23 cellular contexts compared by ENCODE assay signal in the genomic region with DNA sequence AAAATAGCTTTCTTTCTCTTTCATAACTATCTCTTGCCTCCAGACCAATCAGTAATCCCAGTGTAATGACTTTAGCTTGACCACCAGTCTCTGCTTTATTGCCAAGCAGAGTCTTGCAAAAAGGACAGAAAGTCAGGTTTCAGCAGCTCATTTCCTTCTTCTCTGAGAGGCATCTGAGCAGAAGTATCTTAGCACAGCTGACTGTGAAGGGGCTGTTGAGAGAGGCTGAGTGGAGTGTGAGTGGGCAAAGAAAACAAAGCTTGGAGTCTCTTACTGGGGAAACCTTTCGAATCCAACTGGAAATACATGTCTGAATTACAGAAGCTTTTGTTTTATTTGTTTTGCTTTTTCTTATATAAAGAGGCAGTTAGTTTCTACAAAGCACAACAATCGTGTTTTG.
"Had no signal": no experiment of that assay in that cellular context is flagged by ENCODE, and none has a peak within 500 bp of the region (broad histone marks: within the 10 kb centered on the region; RNA-seq: fewer than 3 reads in every experiment).

No MANE protein-coding gene starts in this region.

- DNase-seq: activated CD4-positive, alpha-beta T cell treated with anti-CD3 and anti-CD28 coated beads for 48 hours; activated CD4-positive, alpha-beta T cell treated with anti-CD3 and anti-CD28 coated beads, Interleukin-2, amount 50 U/mL, for 4 hours; activated CD4-positive, CD25-positive, alpha-beta regulatory T cell treated with anti-CD3 and anti-CD28 coated beads, Interleukin-2, amount 50 U/mL, for 72 hours; activated CD8-positive, alpha-beta memory T cell treated with anti-CD3 and anti-CD28 coated beads, Interleukin-2, amount 10 ng/mL, durations not matched to agents 7 days and 5 days; activated effector memory CD4-positive, alpha-beta T cell treated with Interleukin-2 at 50 U/mL for 16 hours; activated naive CD4-positive, alpha-beta T cell; activated T-cell treated with anti-CD3 and anti-CD28 coated beads, Interleukin-2, amount 50 U/mL, for 24 hours; aorta; caudate nucleus; Kasumi-1; KBM-7; NCI-H1105 treated with DMSO at 0.1 percent for 48 hours; NCI-H1436 treated with DMSO at 0.1 percent for 48 hours; NCI-H187; NCI-H345; NCI-H524; PC-3; SHP77; SW 1271 had no signal

- H3K4me1 ChIP-seq: breast epithelium, SJSA1 had no signal

- H3K27ac ChIP-seq: breast epithelium, SJSA1 had no signal

- H3K9me3 ChIP-seq: breast epithelium, SJSA1 had no signal

- ATAC-seq: activated CD8-positive, alpha-beta memory T cell treated with anti-CD3 and anti-CD28 coated beads, Interleukin-2, amount 10 ng/mL, durations not matched to agents 7 days and 5 days; PC-3; SK-N-SH treated with all-trans-retinoic acid at 6 μM for 48 hours; WTC11 had no signal

- H3K36me3 ChIP-seq: breast epithelium, SJSA1 had no signal

- H3K27me3 ChIP-seq: breast epithelium had no signal

- H3K4me3 ChIP-seq: breast epithelium, SJSA1 had no signal
